Comparison of ENCODE assay signal across 8 cellular contexts in the genomic region with DNA sequence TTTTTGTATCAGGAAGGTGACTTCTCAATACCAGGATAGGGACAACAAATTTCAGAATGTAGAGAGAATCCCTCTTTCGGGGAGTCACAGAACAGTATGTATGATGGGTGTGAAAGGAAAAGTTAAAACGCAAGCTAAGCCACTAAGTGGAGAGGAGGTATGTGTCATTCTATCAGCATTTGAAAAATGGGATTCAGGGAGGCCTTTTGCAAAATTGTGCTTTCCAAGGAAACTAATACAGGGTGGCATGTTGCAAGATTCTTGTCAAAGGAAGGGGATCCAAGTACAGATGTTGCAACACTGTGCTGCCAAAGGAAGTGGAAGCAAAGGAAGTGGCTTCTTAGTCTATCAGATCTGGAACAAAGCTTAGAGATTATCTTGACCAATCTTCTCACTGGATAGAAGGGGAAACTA. TPM values are rescaled to one million over a fixed set of nuclear protein-coding genes. Genes with fewer than 3 reads are reported as not detected.
A peak's percentile ranks its signal among the peaks of the same experiment; 100 is the strongest.
DNase-seq lines count a peak whose midpoint lies in the region; ATAC-seq and TF ChIP-seq lines count a peak whose summit lies in the region.

No MANE protein-coding gene starts in this region.

- TF ChIP-seq CTCF in KMS-11 (conservative IDR thresholded peaks at IDR 0.05; ENCODE audit: low read depth, low read length) (no peak), liver (IDR thresholded peaks at IDR 0.05; ENCODE audit: low read depth, low read length, missing input control) (no peak), GM10248 (IDR thresholded peaks at IDR 0.05; ENCODE audit: control extremely low read depth, extremely low read depth, low read depth, missing control alignments) (no peak)

- H3K9me3 ChIP-seq in liver (ENCODE audit: control insufficient read depth in 4 of 4, low read length in 3 of 4), result no peaks in the 10 kb centered on the region

- H3K27me3 ChIP-seq in KMS-11 (ENCODE audit: insufficient read depth, low read depth) (no peaks in the 10 kb centered on the region), liver (ENCODE audit: control insufficient read depth in 4 of 4, insufficient read depth in 4 of 4, low read length in 3 of 4) (no peaks in the 10 kb centered on the region)

- no peak overlapping the region for H2AFZ ChIP-seq in KMS-11 (ENCODE audit: low read depth)

- POLR2A ChIA-PET in GM10248 (lab: Yijun Ruan, JAX), result no interaction called here

- no peak for TF ChIP-seq RAD21 in liver (IDR thresholded peaks at IDR 0.05)

- no peaks in the 10 kb centered on the region for H3K79me2 ChIP-seq in KMS-11 (ENCODE audit: insufficient read depth, low read depth)

- peaks cover 33% of the 10 kb centered on the region for H3K36me3 Mint-ChIP-seq in activated naive CD4-positive, alpha-beta T cell treated with anti-CD3 and anti-CD28 coated beads, Interleukin-2, amount 10 ng/mL, durations not matched to agents 7 days and 5 days

- H3K36me3 ChIP-seq in KMS-11 (ENCODE audit: insufficient read depth) (no peaks in the 10 kb centered on the region), liver (ENCODE audit: control insufficient read depth in 4 of 4, insufficient read depth in 3 of 4, low read depth in 1 of 4, low read length in 3 of 4) (no peaks in the 10 kb centered on the region)

- peak overlapping the region; percentile 54; the same call in 1 of the 2 replicates for H3K27ac ChIP-seq in KMS-11
- H3K27ac ChIP-seq in liver (ENCODE audit: low read depth in 1 of 2, low read length in 2 of 2), result peak overlapping the region; percentile 77 to 88

- H3K9ac ChIP-seq in KMS-11, result peak overlapping the region; percentile 12; the same call in 1 of the 2 replicates
- peak overlapping the region in 1 of 2 donors; percentile 26 for H3K9ac ChIP-seq in liver (ENCODE audit: low read depth in 1 of 2, low read length in 2 of 2)

- peak overlapping the region; percentile 72; the same call in 1 of the 2 replicates for H3K4me2 ChIP-seq in KMS-11

- peaks cover 45% of the 10 kb centered on the region for H3K4me1 ChIP-seq in KMS-11 (ENCODE audit: low read depth, poor library complexity, severe bottlenecking)
- peaks cover 26 to 58% (median 48%) of the 10 kb centered on the region in 4 donors for H3K4me1 ChIP-seq in liver (ENCODE audit: control insufficient read depth in 4 of 4, insufficient read depth in 4 of 4, low read length in 3 of 4)

- DNase-seq in activated naive CD4-positive, alpha-beta T cell treated with anti-CD3 and anti-CD28 coated beads, Interleukin-2, amount 10 ng/mL, durations not matched to agents 7 days and 5 days, result no peak
- DNase-seq in activated naive CD4-positive, alpha-beta T cell treated with Interleukin-2 at 50 U/mL for 16 hours, result no peak
- peak; percentile 85 for DNase-seq in amniotic stem cell (lab: John Stamatoyannopoulos, UW)
- no peak for DNase-seq in GM10248 (ENCODE audit: extremely low spot score)
- DNase-seq in D341Med (ENCODE audit: low spot score), result no peak

- CTCF ChIA-PET in activated naive CD4-positive, alpha-beta T cell treated with anti-CD3 and anti-CD28 coated beads, Interleukin-2, amount 10 ng/mL, durations not matched to agents 7 days and 5 days (lab: Charles Lee), result interaction anchor here (0.7 to 1.7 kb wide), 7 partner anchors 10 to 224 kb away, joined by 3 to 7 read pairs (median 4); no protein-coding TSS in a partner anchor
- CTCF ChIA-PET in GM10248 (lab: Yijun Ruan, JAX), result interaction anchor here (0.7 to 2.6 kb wide), 8 partner anchors 9 to 72 kb away, joined by 3 to 12 read pairs (median 6); partner anchors contain the start of gene TNIP1

- H4K20me1 ChIP-seq in KMS-11 (ENCODE audit: insufficient read depth), result no peaks in the 10 kb centered on the region

- peak overlapping the region; percentile 2 for H3K4me3 Mint-ChIP-seq in activated naive CD4-positive, alpha-beta T cell treated with anti-CD3 and anti-CD28 coated beads, Interleukin-2, amount 10 ng/mL, durations not matched to agents 7 days and 5 days

- H3K27me3 Mint-ChIP-seq in activated naive CD4-positive, alpha-beta T cell treated with anti-CD3 and anti-CD28 coated beads, Interleukin-2, amount 10 ng/mL, durations not matched to agents 7 days and 5 days, result peaks cover 8% of the 10 kb centered on the region

- WGBS in liver, result 63% methylated on average over 2 of the region's 2 CpGs

- no peak overlapping the region for H3K4me3 ChIP-seq in KMS-11 (IDR thresholded peaks at IDR 0.05; ENCODE audit: insufficient read depth, low read depth, low read length)
- no peak overlapping the region for H3K4me3 ChIP-seq in liver (ENCODE audit: low read depth in 1 of 3, low read length in 3 of 3)

- H3K27ac Mint-ChIP-seq in activated naive CD4-positive, alpha-beta T cell treated with anti-CD3 and anti-CD28 coated beads, Interleukin-2, amount 10 ng/mL, durations not matched to agents 7 days and 5 days, result peak overlapping the region; percentile 79

- H3K4me1 Mint-ChIP-seq in activated naive CD4-positive, alpha-beta T cell treated with anti-CD3 and anti-CD28 coated beads, Interleukin-2, amount 10 ng/mL, durations not matched to agents 7 days and 5 days, result peaks cover 62% of the 10 kb centered on the region

- H3K9me3 Mint-ChIP-seq in activated naive CD4-positive, alpha-beta T cell treated with anti-CD3 and anti-CD28 coated beads, Interleukin-2, amount 10 ng/mL, durations not matched to agents 7 days and 5 days, result no peaks in the 10 kb centered on the region

- ATAC-seq in HG02938 (IDR thresholded peaks at IDR 0.05; ENCODE audit: unreplicated experiment), result no peak

TF ChIP-seq in liver, 16 proteins besides CTCF, POLR2A, EP300 and RAD21:
- no peak for TF ChIP-seq FOXA2 (IDR thresholded peaks at IDR 0.05)
- no peak for TF ChIP-seq SP1 (IDR thresholded peaks at IDR 0.05)
- no peak for TF ChIP-seq ATF3 (IDR thresholded peaks at IDR 0.05)
- TF ChIP-seq GABPA (IDR thresholded peaks at IDR 0.05 in 1 of 2, conservative IDR thresholded peaks at IDR 0.05 in 1 of 2), result no peak
- TF ChIP-seq FOXA1 (IDR thresholded peaks at IDR 0.05), result no peak
- TF ChIP-seq, protein P1, sequence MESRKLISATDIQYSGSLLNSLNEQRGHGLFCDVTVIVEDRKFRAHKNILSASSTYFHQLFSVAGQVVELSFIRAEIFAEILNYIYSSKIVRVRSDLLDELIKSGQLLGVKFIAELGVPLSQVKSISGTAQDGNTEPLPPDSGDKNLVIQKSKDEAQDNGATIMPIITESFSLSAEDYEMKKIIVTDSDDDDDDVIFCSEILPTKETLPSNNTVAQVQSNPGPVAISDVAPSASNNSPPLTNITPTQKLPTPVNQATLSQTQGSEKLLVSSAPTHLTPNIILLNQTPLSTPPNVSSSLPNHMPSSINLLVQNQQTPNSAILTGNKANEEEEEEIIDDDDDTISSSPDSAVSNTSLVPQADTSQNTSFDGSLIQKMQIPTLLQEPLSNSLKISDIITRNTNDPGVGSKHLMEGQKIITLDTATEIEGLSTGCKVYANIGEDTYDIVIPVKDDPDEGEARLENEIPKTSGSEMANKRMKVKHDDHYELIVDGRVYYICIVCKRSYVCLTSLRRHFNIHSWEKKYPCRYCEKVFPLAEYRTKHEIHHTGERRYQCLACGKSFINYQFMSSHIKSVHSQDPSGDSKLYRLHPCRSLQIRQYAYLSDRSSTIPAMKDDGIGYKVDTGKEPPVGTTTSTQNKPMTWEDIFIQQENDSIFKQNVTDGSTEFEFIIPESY (IDR thresholded peaks at IDR 0.05), result no peak
- TF ChIP-seq, protein P2, sequence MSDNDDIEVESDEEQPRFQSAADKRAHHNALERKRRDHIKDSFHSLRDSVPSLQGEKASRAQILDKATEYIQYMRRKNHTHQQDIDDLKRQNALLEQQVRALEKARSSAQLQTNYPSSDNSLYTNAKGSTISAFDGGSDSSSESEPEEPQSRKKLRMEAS (IDR thresholded peaks at IDR 0.05), result peak; percentile 59
- TF ChIP-seq HNF4A (conservative IDR thresholded peaks at IDR 0.05), result peak in 1 of 2 donors; percentile 45
- peak; percentile 44 to 53 for TF ChIP-seq EGR1 (IDR thresholded peaks at IDR 0.05; ENCODE audit: low read depth in 2 of 2)
- TF ChIP-seq, protein P3, sequence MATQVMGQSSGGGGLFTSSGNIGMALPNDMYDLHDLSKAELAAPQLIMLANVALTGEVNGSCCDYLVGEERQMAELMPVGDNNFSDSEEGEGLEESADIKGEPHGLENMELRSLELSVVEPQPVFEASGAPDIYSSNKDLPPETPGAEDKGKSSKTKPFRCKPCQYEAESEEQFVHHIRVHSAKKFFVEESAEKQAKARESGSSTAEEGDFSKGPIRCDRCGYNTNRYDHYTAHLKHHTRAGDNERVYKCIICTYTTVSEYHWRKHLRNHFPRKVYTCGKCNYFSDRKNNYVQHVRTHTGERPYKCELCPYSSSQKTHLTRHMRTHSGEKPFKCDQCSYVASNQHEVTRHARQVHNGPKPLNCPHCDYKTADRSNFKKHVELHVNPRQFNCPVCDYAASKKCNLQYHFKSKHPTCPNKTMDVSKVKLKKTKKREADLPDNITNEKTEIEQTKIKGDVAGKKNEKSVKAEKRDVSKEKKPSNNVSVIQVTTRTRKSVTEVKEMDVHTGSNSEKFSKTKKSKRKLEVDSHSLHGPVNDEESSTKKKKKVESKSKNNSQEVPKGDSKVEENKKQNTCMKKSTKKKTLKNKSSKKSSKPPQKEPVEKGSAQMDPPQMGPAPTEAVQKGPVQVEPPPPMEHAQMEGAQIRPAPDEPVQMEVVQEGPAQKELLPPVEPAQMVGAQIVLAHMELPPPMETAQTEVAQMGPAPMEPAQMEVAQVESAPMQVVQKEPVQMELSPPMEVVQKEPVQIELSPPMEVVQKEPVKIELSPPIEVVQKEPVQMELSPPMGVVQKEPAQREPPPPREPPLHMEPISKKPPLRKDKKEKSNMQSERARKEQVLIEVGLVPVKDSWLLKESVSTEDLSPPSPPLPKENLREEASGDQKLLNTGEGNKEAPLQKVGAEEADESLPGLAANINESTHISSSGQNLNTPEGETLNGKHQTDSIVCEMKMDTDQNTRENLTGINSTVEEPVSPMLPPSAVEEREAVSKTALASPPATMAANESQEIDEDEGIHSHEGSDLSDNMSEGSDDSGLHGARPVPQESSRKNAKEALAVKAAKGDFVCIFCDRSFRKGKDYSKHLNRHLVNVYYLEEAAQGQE (IDR thresholded peaks at IDR 0.05), result no peak
TF ChIP-seq in liver: peak in this region for 3.

RNA-seq across cellular contexts. Expression of gene TNIP1, which starts 12.6 kb away (rescaled TPM):
- 100 to 1,000 TPM in 1 of 2 donors, 10 to 100 TPM in 1; 50.9 to 101 TPM for total RNA-seq in liver
- 10 to 100 TPM; 33.2 to 45.1 TPM for polyA plus RNA-seq in liver
